ENCODE assay signal across 9 cellular contexts in genomic region chr9:99056876-99057664, GRCh38. TPM values are rescaled to one million over a fixed set of nuclear protein-coding genes. Genes with fewer than 3 reads are reported as not detected.
DNase-seq lines count a peak whose midpoint lies in the region; ATAC-seq and TF ChIP-seq lines count a peak whose summit lies in the region.
"Had no signal": no experiment of that assay in that cellular context is flagged by ENCODE, and none has a peak within 500 bp of the region (broad histone marks: within the 10 kb centered on the region; RNA-seq: fewer than 3 reads in every experiment).

No MANE protein-coding gene starts in this region.

- dilution Hi-C loops in mammary epithelial cell (cut with HindIII; ENCODE audit: low sequenced_read_pairs): no loop called here

- no peak overlapping the region for H3K27ac ChIP-seq in mammary epithelial cell (ENCODE audit: insufficient read depth, low read depth, low read length)

- TF ChIP-seq POLR2A in NB4 (IDR thresholded peaks at IDR 0.05; ENCODE audit: extremely low read depth, insufficient read length): no peak

- no peaks in the 10 kb centered on the region for H3K36me3 ChIP-seq in mammary epithelial cell (ENCODE audit: insufficient read depth, low read length)

- no peaks in the 10 kb centered on the region for H3K9me3 ChIP-seq in mammary epithelial cell (replicated peaks; ENCODE audit: insufficient read depth, low read length)

- no TSS peak for BruUV-seq in mammary epithelial cell (replicated peaks; lab: Mats Ljungman, UMichigan)

- peak overlapping the region; percentile 74 for H3K4me2 ChIP-seq in mammary epithelial cell (ENCODE audit: insufficient read depth, low read depth, low read length)

- in situ Hi-C loops in mammary epithelial cell (cut with MboI; ENCODE audit: low sequenced_read_pairs in 2 of 2): no loop called here

- H3K27me3 ChIP-seq in mammary epithelial cell (ENCODE audit: insufficient read depth, low read length): peaks cover 2% of the 10 kb centered on the region

- 80% methylated on average over 6 of the region's 6 CpGs for WGBS in mammary epithelial cell (ENCODE audit: low coverage, missing lambda C conversion rate)

- peak overlapping the region; percentile 49 for H3K9ac ChIP-seq in mammary epithelial cell (ENCODE audit: insufficient read depth, low read length)

- TF ChIP-seq CTCF in GM12865 (IDR thresholded peaks at IDR 0.05; ENCODE audit: insufficient read depth, low read depth, low read length, missing control alignments) (no peak), NB4 (IDR thresholded peaks at IDR 0.05; ENCODE audit: low read depth, low read length) (no peak), mammary epithelial cell (conservative IDR thresholded peaks at IDR 0.05 in 1 of 2, IDR thresholded peaks at IDR 0.05 in 1 of 2; ENCODE audit: extremely low read depth in 1 of 2, insufficient read depth in 1 of 2, low read depth in 1 of 2, low read length in 2 of 2) (no peak)

- H3K4me1 ChIP-seq in mammary epithelial cell (ENCODE audit: insufficient read depth, low read length): peaks cover 46% of the 10 kb centered on the region

- CTCF ChIA-PET in mammary epithelial cell (lab: Charles Lee; ENCODE audit: low non-redundant PET): no interaction called here

- intact Hi-C loops in mammary epithelial cell (cut with micrococcal nuclease): loop anchor here (2.0 to 5.0 kb wide), 2 partner anchors 35 to 70 kb away; no protein-coding TSS in a partner anchor

- no peaks in the 10 kb centered on the region for H4K20me1 ChIP-seq in mammary epithelial cell (ENCODE audit: insufficient read depth, low read length)

- H2AFZ ChIP-seq in mammary epithelial cell (ENCODE audit: low read depth, low read length): no peak overlapping the region

- H3K4me3 ChIP-seq in GM12865 (ENCODE audit: low read depth, low read length) (no peak overlapping the region), NB4 (ENCODE audit: low read depth, low read length) (no peak overlapping the region), mammary epithelial cell (replicated peaks in 1 of 3; ENCODE audit: insufficient read depth in 1 of 3, low read depth in 2 of 3, low read length in 3 of 3) (no peak overlapping the region)

- peak; percentile 40 for DNase-seq in GM12865 (ENCODE audit: low read depth)
- peak; percentile 58 for DNase-seq in NB4 (ENCODE audit: low read depth)
- peak; percentile 85 for DNase-seq in mammary epithelial cell
- DNase-seq in pons (ENCODE audit: low spot score): peak; percentile 58
- DNase-seq in hepatic stellate cell (ENCODE audit: low spot score): no peak
- no peak for DNase-seq in mesenteric fat pad (ENCODE audit: low spot score)
- DNase-seq in amniotic stem cell (lab: John Stamatoyannopoulos, UW): no peak
- DNase-seq: NCI-H1105 treated with DMSO at 0.1 percent for 48 hours had no signal

- ATAC-seq in HG03457 (IDR thresholded peaks at IDR 0.05; ENCODE audit: unreplicated experiment): no peak

- H3K79me2 ChIP-seq in mammary epithelial cell (ENCODE audit: insufficient read depth, low read length): no peaks in the 10 kb centered on the region

RNA-seq across cellular contexts. Expression of gene TGFBR1, which starts 47.8 kb away (rescaled TPM):
- total RNA-seq in mammary epithelial cell (100 to 1,000 TPM in 1 of 2 donors, 10 to 100 TPM in 1; 48.2 to 102 TPM), mesenteric fat pad (56.2 TPM)
- polyA plus RNA-seq in mammary epithelial cell: 20.5 TPM
- 107 TPM for polyA minus RNA-seq in mammary epithelial cell

Comparison
In these comparisons a context has a peak if more than half of its experiments do, and no peak if none do; other contexts are left out.
1. DNase-seq: peak in GM12865 (single experiment), NB4 (single experiment), mammary epithelial cell (single experiment) and pons (single experiment); none in hepatic stellate cell (single experiment), mesenteric fat pad (single experiment) and amniotic stem cell (single experiment).